In the genomic region with DNA sequence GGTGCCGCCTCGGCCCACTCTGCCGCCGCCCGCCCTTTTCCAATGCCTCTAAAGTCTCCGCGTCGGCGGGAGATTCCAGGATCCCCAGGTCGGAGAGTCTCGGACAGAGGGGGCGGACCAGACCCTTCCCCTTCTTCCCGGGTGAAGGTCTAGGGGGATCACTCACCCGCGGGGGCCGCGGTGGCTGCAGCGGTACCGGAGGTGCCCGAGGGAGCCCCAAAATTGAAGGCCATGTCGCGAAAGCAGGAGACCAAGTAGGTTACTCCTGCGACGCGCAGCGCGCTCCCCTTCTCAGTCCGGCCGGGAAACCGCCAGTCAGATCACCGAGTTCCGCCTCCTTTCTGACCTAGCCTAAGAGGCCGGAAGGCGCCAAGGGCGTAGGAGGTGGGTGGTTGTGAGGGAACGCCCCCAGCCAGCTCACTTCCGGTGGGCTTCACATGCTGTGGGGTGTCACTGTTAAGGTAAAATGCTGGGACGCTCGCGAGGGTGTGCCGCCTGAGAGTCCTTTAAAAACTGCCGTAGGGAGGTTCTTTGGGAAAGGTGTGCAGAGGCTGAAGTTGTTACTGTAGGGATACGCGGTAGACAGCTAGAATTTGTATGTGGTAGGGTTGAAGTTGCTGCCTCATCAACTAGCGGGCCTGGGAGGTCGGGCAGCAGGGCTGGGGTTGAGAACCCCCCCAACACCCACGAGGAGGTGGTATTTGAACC, we compare ENCODE assay signal across 1 cellular context.
TF ChIP-seq lines count a peak whose summit lies in the region.

A gene with protein sequence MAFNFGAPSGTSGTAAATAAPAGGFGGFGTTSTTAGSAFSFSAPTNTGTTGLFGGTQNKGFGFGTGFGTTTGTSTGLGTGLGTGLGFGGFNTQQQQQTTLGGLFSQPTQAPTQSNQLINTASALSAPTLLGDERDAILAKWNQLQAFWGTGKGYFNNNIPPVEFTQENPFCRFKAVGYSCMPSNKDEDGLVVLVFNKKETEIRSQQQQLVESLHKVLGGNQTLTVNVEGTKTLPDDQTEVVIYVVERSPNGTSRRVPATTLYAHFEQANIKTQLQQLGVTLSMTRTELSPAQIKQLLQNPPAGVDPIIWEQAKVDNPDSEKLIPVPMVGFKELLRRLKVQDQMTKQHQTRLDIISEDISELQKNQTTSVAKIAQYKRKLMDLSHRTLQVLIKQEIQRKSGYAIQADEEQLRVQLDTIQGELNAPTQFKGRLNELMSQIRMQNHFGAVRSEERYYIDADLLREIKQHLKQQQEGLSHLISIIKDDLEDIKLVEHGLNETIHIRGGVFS (minus strand): TSS at position 256 of the 708 bp plus-strand sequence. CDS start 23 bp downstream, at position 233.

TF ChIP-seq in HCT116, 20 proteins besides CTCF, POLR2A, EP300 and RAD21 (continued from another document):
- no peak; the same call in 1 of the 2 replicates for TF ChIP-seq JUND (IDR thresholded peaks at IDR 0.05)
- TF ChIP-seq CEBPB (IDR thresholded peaks at IDR 0.05; ENCODE audit: low read depth): no peak
- TF ChIP-seq EZH2 (IDR thresholded peaks at IDR 0.05): no peak
- peak; percentile 74 for TF ChIP-seq TCF7L2 (IDR thresholded peaks at IDR 0.05; ENCODE audit: borderline replicate concordance, extremely low read depth, insufficient read depth, insufficient read length)
- peak; percentile 74 for TF ChIP-seq YY1 (IDR thresholded peaks at IDR 0.05; ENCODE audit: extremely low read depth, insufficient replicate concordance, low read depth, low read length)
- peak; percentile 34; the same call in 1 of the 2 replicates for TF ChIP-seq FOSL1 (IDR thresholded peaks at IDR 0.05; ENCODE audit: low read depth)
- TF ChIP-seq, protein P1, sequence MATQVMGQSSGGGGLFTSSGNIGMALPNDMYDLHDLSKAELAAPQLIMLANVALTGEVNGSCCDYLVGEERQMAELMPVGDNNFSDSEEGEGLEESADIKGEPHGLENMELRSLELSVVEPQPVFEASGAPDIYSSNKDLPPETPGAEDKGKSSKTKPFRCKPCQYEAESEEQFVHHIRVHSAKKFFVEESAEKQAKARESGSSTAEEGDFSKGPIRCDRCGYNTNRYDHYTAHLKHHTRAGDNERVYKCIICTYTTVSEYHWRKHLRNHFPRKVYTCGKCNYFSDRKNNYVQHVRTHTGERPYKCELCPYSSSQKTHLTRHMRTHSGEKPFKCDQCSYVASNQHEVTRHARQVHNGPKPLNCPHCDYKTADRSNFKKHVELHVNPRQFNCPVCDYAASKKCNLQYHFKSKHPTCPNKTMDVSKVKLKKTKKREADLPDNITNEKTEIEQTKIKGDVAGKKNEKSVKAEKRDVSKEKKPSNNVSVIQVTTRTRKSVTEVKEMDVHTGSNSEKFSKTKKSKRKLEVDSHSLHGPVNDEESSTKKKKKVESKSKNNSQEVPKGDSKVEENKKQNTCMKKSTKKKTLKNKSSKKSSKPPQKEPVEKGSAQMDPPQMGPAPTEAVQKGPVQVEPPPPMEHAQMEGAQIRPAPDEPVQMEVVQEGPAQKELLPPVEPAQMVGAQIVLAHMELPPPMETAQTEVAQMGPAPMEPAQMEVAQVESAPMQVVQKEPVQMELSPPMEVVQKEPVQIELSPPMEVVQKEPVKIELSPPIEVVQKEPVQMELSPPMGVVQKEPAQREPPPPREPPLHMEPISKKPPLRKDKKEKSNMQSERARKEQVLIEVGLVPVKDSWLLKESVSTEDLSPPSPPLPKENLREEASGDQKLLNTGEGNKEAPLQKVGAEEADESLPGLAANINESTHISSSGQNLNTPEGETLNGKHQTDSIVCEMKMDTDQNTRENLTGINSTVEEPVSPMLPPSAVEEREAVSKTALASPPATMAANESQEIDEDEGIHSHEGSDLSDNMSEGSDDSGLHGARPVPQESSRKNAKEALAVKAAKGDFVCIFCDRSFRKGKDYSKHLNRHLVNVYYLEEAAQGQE (IDR thresholded peaks at IDR 0.05; ENCODE audit: low read depth): no peak
